Comparison of ENCODE assay signal across 15 cellular contexts in genomic region chr7:157700237-157701005, GRCh38.
A peak's percentile ranks its signal among the peaks of the same experiment; 100 is the strongest.
DNase-seq lines count a peak whose midpoint lies in the region; ATAC-seq and TF ChIP-seq lines count a peak whose summit lies in the region.
"Had no signal": no experiment of that assay in that cellular context is flagged by ENCODE, and none has a peak within 500 bp of the region (broad histone marks: within the 10 kb centered on the region; RNA-seq: fewer than 3 reads in every experiment).

No MANE protein-coding gene starts in this region.

- H3K4me1 ChIP-seq in neural progenitor cell (peaks cover 13% of the 10 kb centered on the region), upper lobe of right lung (no peaks in the 10 kb centered on the region), MM.1S (ENCODE audit: low read length) (no peaks in the 10 kb centered on the region)
- H3K4me1 ChIP-seq: Caco-2 had no signal

- H3K27ac ChIP-seq in neural progenitor cell: no peak overlapping the region
- no peak overlapping the region for H3K27ac ChIP-seq in upper lobe of right lung
- no peak overlapping the region for H3K27ac ChIP-seq in MM.1S (ENCODE audit: low read length)

- peaks cover 72% of the 10 kb centered on the region for H3K27me3 ChIP-seq in neural progenitor cell
- peaks cover 37% of the 10 kb centered on the region for H3K27me3 ChIP-seq in upper lobe of right lung
- peaks cover 76% of the 10 kb centered on the region for H3K27me3 ChIP-seq in MM.1S (replicated peaks; ENCODE audit: insufficient read depth, low read length)

- H3K9me3 ChIP-seq in neural progenitor cell (ENCODE audit: low read depth) (no peaks in the 10 kb centered on the region), upper lobe of right lung (no peaks in the 10 kb centered on the region), MM.1S (replicated peaks; ENCODE audit: insufficient read depth, low read length) (no peaks in the 10 kb centered on the region)
- H3K9me3 ChIP-seq: Caco-2 had no signal

- H3K4me2 ChIP-seq in neural progenitor cell: no peak overlapping the region
- no peak overlapping the region for H3K4me2 ChIP-seq in MM.1S (ENCODE audit: low read depth, low read length)

- no peaks in the 10 kb centered on the region for H4K20me1 ChIP-seq in neural progenitor cell (ENCODE audit: low read depth)
- no peaks in the 10 kb centered on the region for H4K20me1 ChIP-seq in MM.1S (ENCODE audit: insufficient read depth, low read length)

- H3K9me3 Mint-ChIP-seq in chondrocyte (ENCODE audit: low read depth) (peaks cover 2% of the 10 kb centered on the region), neural progenitor cell (peaks cover 1% of the 10 kb centered on the region)

- H2AFZ ChIP-seq in neural progenitor cell (replicated peaks) (no peak overlapping the region), MM.1S (ENCODE audit: low read length) (no peak overlapping the region)

- H3K4me3 Mint-ChIP-seq in chondrocyte (ENCODE audit: unreplicated experiment): no peak overlapping the region
- H3K4me3 Mint-ChIP-seq in neural progenitor cell: peak overlapping the region; percentile 19

- H3K36me3 ChIP-seq in neural progenitor cell (no peaks in the 10 kb centered on the region), upper lobe of right lung (no peaks in the 10 kb centered on the region), MM.1S (replicated peaks; ENCODE audit: insufficient read depth, low read length) (no peaks in the 10 kb centered on the region)

- TF ChIP-seq CTCF in chondrocyte (IDR thresholded peaks at IDR 0.05): no peak
- no peak for TF ChIP-seq CTCF in neural progenitor cell (IDR thresholded peaks at IDR 0.05)
- no peak for TF ChIP-seq CTCF in upper lobe of right lung (IDR thresholded peaks at IDR 0.05)
- TF ChIP-seq CTCF in MM.1S (IDR thresholded peaks at IDR 0.05; ENCODE audit: low read length): no peak

- H3K79me2 ChIP-seq in neural progenitor cell (ENCODE audit: low read depth): no peaks in the 10 kb centered on the region
- no peaks in the 10 kb centered on the region for H3K79me2 ChIP-seq in MM.1S (ENCODE audit: low read length)

- H3K36me3 Mint-ChIP-seq in chondrocyte (ENCODE audit: low read depth) (no peaks in the 10 kb centered on the region), neural progenitor cell (peaks cover 1% of the 10 kb centered on the region)

- H3K27me3 Mint-ChIP-seq in chondrocyte (ENCODE audit: low read depth) (peaks cover 47% of the 10 kb centered on the region), neural progenitor cell (ENCODE audit: insufficient read depth, low read depth) (no peaks in the 10 kb centered on the region)

- no peak overlapping the region for H3K9ac ChIP-seq in neural progenitor cell
- H3K9ac ChIP-seq in MM.1S (ENCODE audit: low read length): no peak overlapping the region

- H3K9me2 ChIP-seq in MM.1S (replicated peaks; ENCODE audit: insufficient read depth, low read length): no peaks in the 10 kb centered on the region

- H3F3A ChIP-seq in neural progenitor cell (ENCODE audit: low read depth) (no peaks in the 10 kb centered on the region), MM.1S (ENCODE audit: insufficient read depth, low read length) (no peaks in the 10 kb centered on the region)

- no peak overlapping the region for H3K4me3 ChIP-seq in neural progenitor cell
- no peak overlapping the region for H3K4me3 ChIP-seq in upper lobe of right lung
- H3K4me3 ChIP-seq in MM.1S (ENCODE audit: low read length): no peak overlapping the region

- no peaks in the 10 kb centered on the region for H3K4me1 Mint-ChIP-seq in chondrocyte (ENCODE audit: low read depth)
- H3K4me1 Mint-ChIP-seq in neural progenitor cell: peaks cover 28% of the 10 kb centered on the region

- DNase-seq in activated effector memory CD4-positive, alpha-beta T cell treated with anti-CD3 and anti-CD28 coated beads, Interleukin-2, amount 50 U/mL, for 16 hours: peak; percentile 17
- DNase-seq in activated effector memory CD4-positive, alpha-beta T cell treated with Interleukin-2 at 50 U/mL for 16 hours: no peak
- peak; percentile 85 for DNase-seq in chondrocyte (ENCODE audit: low spot score)
- DNase-seq in neural progenitor cell (ENCODE audit: low spot score): peak; percentile 61
- peak; percentile 48 for DNase-seq in upper lobe of right lung
- DNase-seq in stimulated activated CD4-positive, alpha-beta T cell treated with anti-CD3 and anti-CD28 coated beads, Interleukin-2, amount 100 ng/mL, for 24 hours: no peak
- DNase-seq in MM.1S: no peak
- DNase-seq: AML-193, Caco-2, DMS79 treated with DMSO at 0.1 percent for 48 hours, HCEC 1CT, NCI-H1048, NCI-H146, NCI-H69 had no signal

- no peak for ATAC-seq in upper lobe of right lung
- ATAC-seq in HG03439 (IDR thresholded peaks at IDR 0.05; ENCODE audit: unreplicated experiment): no peak

- H3K27ac Mint-ChIP-seq in chondrocyte (ENCODE audit: unreplicated experiment): no peak overlapping the region
- peak overlapping the region; percentile 93 for H3K27ac Mint-ChIP-seq in neural progenitor cell

- intact Hi-C loops in upper lobe of right lung (cut with DNase I): no loop called here

Comparison
In these comparisons a context has a peak if more than half of its experiments do, and no peak if none do; other contexts are left out.
1. DNase-seq: peak in activated effector memory CD4-positive, alpha-beta T cell treated with anti-CD3 and anti-CD28 coated beads, Interleukin-2, amount 50 U/mL, for 16 hours (single experiment), chondrocyte (single experiment), neural progenitor cell (single experiment) and upper lobe of right lung (single experiment); none in activated effector memory CD4-positive, alpha-beta T cell treated with Interleukin-2 at 50 U/mL for 16 hours (single experiment), stimulated activated CD4-positive, alpha-beta T cell treated with anti-CD3 and anti-CD28 coated beads, Interleukin-2, amount 100 ng/mL, for 24 hours (0 of 2) and MM.1S (single experiment).